Comparison of ENCODE assay signal across 7 cellular contexts in the genomic region with DNA sequence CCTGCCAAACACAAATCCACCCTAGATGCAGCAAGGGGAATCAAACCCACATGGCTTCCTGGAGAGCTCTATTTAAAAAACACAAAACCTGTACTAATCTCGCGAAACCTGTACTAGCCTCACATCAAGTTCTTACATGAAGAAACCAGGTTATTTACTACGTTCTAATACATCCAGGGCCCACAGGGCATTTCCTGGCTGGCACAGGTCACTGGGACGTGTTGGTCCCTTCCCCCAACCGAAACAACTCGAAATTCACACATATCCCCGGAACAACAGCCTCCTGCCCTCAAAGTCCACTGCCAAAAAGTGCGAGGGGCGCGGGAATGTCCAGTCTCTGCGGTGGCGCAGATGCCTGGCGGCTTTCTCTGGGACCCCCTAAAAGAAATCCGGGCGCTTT. TPM values are rescaled to one million over a fixed set of nuclear protein-coding genes. Genes with fewer than 3 reads are reported as not detected.
DNase-seq lines count a peak whose midpoint lies in the region; TF ChIP-seq lines count a peak whose summit lies in the region.

No MANE protein-coding gene starts in this region.

- H3K27me3 Mint-ChIP-seq in activated CD4-positive, alpha-beta memory T cell treated with anti-CD3 and anti-CD28 coated beads for 36 hours, result peaks cover 40% of the 10 kb centered on the region

- CTCF ChIA-PET in activated CD4-positive, alpha-beta memory T cell treated with anti-CD3 and anti-CD28 coated beads for 36 hours (lab: Charles Lee), result no interaction called here

- H3K4me3 Mint-ChIP-seq in activated CD4-positive, alpha-beta memory T cell treated with anti-CD3 and anti-CD28 coated beads for 36 hours, result peak overlapping the region; percentile 10

- H3K27me3 ChIP-seq in HUES48 (ENCODE audit: control insufficient read depth, insufficient read depth, low read length) (peaks cover 42% of the 10 kb centered on the region), hepatocyte (peaks cover 45% of the 10 kb centered on the region)

- H4K20me1 ChIP-seq in hepatocyte (ENCODE audit: insufficient read depth, poor library complexity, severe bottlenecking), result no peaks in the 10 kb centered on the region

- H3K9me3 Mint-ChIP-seq in activated CD4-positive, alpha-beta memory T cell treated with anti-CD3 and anti-CD28 coated beads for 36 hours, result no peaks in the 10 kb centered on the region

- H3K9me2 ChIP-seq in hepatocyte (replicated peaks; ENCODE audit: insufficient read depth), result no peaks in the 10 kb centered on the region

- H3K9me3 ChIP-seq in HUES48 (ENCODE audit: control insufficient read depth, insufficient read depth, low read length) (no peaks in the 10 kb centered on the region), hepatocyte (ENCODE audit: low read depth) (no peaks in the 10 kb centered on the region)

- no peak for TF ChIP-seq CTCF in hepatocyte (IDR thresholded peaks at IDR 0.05; ENCODE audit: poor library complexity)

- intact Hi-C loops in activated CD4-positive, alpha-beta memory T cell treated with anti-CD3 and anti-CD28 coated beads for 36 hours (cut with micrococcal nuclease), result no loop called here

- H3K36me3 ChIP-seq in HUES48 (ENCODE audit: control insufficient read depth, insufficient read depth, low read length), result no peaks in the 10 kb centered on the region
- H3K36me3 ChIP-seq in hepatocyte (replicated peaks; ENCODE audit: insufficient read depth, low read depth), result no peaks in the 10 kb centered on the region

- POLR2A ChIA-PET in activated CD4-positive, alpha-beta memory T cell treated with anti-CD3 and anti-CD28 coated beads for 36 hours (lab: Charles Lee), result no interaction called here

- H3K9ac ChIP-seq in HUES48 (ENCODE audit: low read depth, low read length), result peak overlapping the region; percentile 73

- peak overlapping the region; percentile 96 for H3K4me2 ChIP-seq in hepatocyte

- WGBS in hepatocyte (ENCODE audit: low lambda C conversion rate, missing lambda C conversion rate), result 10% methylated on average over 15 of the region's 15 CpGs

- H3K4me3 ChIP-seq in HUES48 (ENCODE audit: low read depth, low read length) (peak overlapping the region; percentile 86), hepatocyte (peak overlapping the region; percentile 72), skin epidermis (peak overlapping the region; percentile 48 to 66 (median 60))

- no peak for DNase-seq in activated CD4-positive, alpha-beta memory T cell treated with anti-CD3 and anti-CD28 coated beads for 36 hours
- DNase-seq in hepatocyte (ENCODE audit: low spot score) (no peak), activated gamma-delta T cell (lab: John Stamatoyannopoulos, UW) (no peak), DMS114 treated with DMSO at 0.1 percent for 48 hours (lab: John Stamatoyannopoulos, UW; ENCODE audit: unreplicated experiment) (no peak), NCI-H2107 treated with DMSO at 0.1 percent for 48 hours (lab: John Stamatoyannopoulos, UW; ENCODE audit: unreplicated experiment) (no peak)

- H3K36me3 Mint-ChIP-seq in activated CD4-positive, alpha-beta memory T cell treated with anti-CD3 and anti-CD28 coated beads for 36 hours, result no peaks in the 10 kb centered on the region

- peaks cover 9% of the 10 kb centered on the region for H3K4me1 ChIP-seq in HUES48 (ENCODE audit: control insufficient read depth, insufficient read depth, low read length)
- peaks cover 9% of the 10 kb centered on the region for H3K4me1 ChIP-seq in hepatocyte (ENCODE audit: insufficient read depth)

- H3K79me2 ChIP-seq in hepatocyte, result peaks cover 7% of the 10 kb centered on the region

- no peak overlapping the region for H3K27ac Mint-ChIP-seq in activated CD4-positive, alpha-beta memory T cell treated with anti-CD3 and anti-CD28 coated beads for 36 hours

- H3K4me1 Mint-ChIP-seq in activated CD4-positive, alpha-beta memory T cell treated with anti-CD3 and anti-CD28 coated beads for 36 hours (ENCODE audit: low read depth), result peaks cover 7% of the 10 kb centered on the region

- peak overlapping the region; percentile 76 for H2AFZ ChIP-seq in hepatocyte

- H3K27ac ChIP-seq in HUES48 (ENCODE audit: low read depth, low read length), result no peak overlapping the region
- H3K27ac ChIP-seq in hepatocyte, result no peak overlapping the region
- peak overlapping the region; percentile 60 to 88 (median 81) for H3K27ac ChIP-seq in skin epidermis

RNA-seq across cellular contexts. Expression of gene CDCP1, which starts 1.0 kb away (rescaled TPM):
- total RNA-seq in activated CD4-positive, alpha-beta memory T cell treated with anti-CD3 and anti-CD28 coated beads for 36 hours, result under 1 TPM; 0.48 to 0.53 TPM
- 7.0 and 7.3 TPM in 2 replicates for total RNA-seq in hepatocyte
- polyA plus RNA-seq in hepatocyte, result 4.8 and 5.3 TPM in 2 replicates

Comparison
In these comparisons a context has a peak if more than half of its experiments do, and no peak if none do; other contexts are left out.
1. H3K27ac ChIP-seq: peak in skin epidermis (21 of 21); none in HUES48 (single experiment) and hepatocyte (single experiment).
2. Peak in every context shown above with its lines, with median percentiles within 50 percentile points of each other: H3K4me3 ChIP-seq.